1 cellular context compared by ENCODE assay signal in genomic region chr7:149770728-149771127, GRCh38.
TF ChIP-seq lines count a peak whose summit lies in the region.

No MANE protein-coding gene starts in this region.

TF ChIP-seq in K562, 482 proteins besides CTCF, POLR2A, EP300 and RAD21:
- TF ChIP-seq ZNF140 (CRISPR knock-in tag; IDR thresholded peaks at IDR 0.05) (no peak), ZFX (CRISPR knock-in tag; IDR thresholded peaks at IDR 0.05) (0 out of 2 replicates have a peak, but pooled peaks have one; percentile 4), XRCC5 (IDR thresholded peaks at IDR 0.05; ENCODE audit: low read depth, low read length) (0 out of 2 replicates have a peak, but pooled peaks have one; percentile 7), SRF (CRISPR knock-in tag; IDR thresholded peaks at IDR 0.05) (no peak), MEIS2 (IDR thresholded peaks at IDR 0.05; ENCODE audit: partially characterized antibody) (no peak)
